1 cellular context compared by ENCODE assay signal in genomic region chr7:111561909-111562732, GRCh38.
A peak's percentile ranks its signal among the peaks of the same experiment; 100 is the strongest.
TF ChIP-seq lines count a peak whose summit lies in the region.

Gene IMMP2L (minus strand): TSS chr7:111562492.

TF ChIP-seq in K562, 482 proteins besides CTCF, POLR2A, EP300 and RAD21 (continued from another document and continues in another):
- TF ChIP-seq, protein P1, sequence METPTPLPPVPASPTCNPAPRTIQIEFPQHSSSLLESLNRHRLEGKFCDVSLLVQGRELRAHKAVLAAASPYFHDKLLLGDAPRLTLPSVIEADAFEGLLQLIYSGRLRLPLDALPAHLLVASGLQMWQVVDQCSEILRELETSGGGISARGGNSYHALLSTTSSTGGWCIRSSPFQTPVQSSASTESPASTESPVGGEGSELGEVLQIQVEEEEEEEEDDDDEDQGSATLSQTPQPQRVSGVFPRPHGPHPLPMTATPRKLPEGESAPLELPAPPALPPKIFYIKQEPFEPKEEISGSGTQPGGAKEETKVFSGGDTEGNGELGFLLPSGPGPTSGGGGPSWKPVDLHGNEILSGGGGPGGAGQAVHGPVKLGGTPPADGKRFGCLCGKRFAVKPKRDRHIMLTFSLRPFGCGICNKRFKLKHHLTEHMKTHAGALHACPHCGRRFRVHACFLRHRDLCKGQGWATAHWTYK (CRISPR knock-in tag; IDR thresholded peaks at IDR 0.05): peak; percentile 92; the same call in 1 of the 2 replicates
- TF ChIP-seq ZBTB26 (CRISPR knock-in tag; IDR thresholded peaks at IDR 0.05) (peak; percentile 67; the same call in 1 of the 2 replicates), FOXM1 (IDR thresholded peaks at IDR 0.05; ENCODE audit: low read depth) (peak; percentile 89), FOXM1 (CRISPR knock-in tag; IDR thresholded peaks at IDR 0.05; ENCODE audit: low read depth) (no peak; the same call in 1 of the 2 replicates), NFATC3 (IDR thresholded peaks at IDR 0.05) (no peak), ZNF197 (CRISPR knock-in tag; IDR thresholded peaks at IDR 0.05; ENCODE audit: low read depth) (no peak), MITF (IDR thresholded peaks at IDR 0.05) (0 out of 2 replicates have a peak, but pooled peaks have one; percentile 31), NR2F6 (CRISPR knock-in tag; IDR thresholded peaks at IDR 0.05) (no peak), ARHGAP35 (IDR thresholded peaks at IDR 0.05; ENCODE audit: partially characterized antibody) (no peak), ZNF280A (IDR thresholded peaks at IDR 0.05; ENCODE audit: low read depth, partially characterized antibody) (no peak), HEY1 (CRISPR knock-in tag; IDR thresholded peaks at IDR 0.05; ENCODE audit: borderline replicate concordance) (no peak), NCOA6 (IDR thresholded peaks at IDR 0.05) (no peak; the same call in 1 of the 2 replicates), KDM1A (IDR thresholded peaks at IDR 0.05) (no peak), TBP (optimal IDR thresholded peaks at IDR 0.05; ENCODE audit: low read depth, low read length) (peak; percentile 83), NFE2 (IDR thresholded peaks at IDR 0.05; ENCODE audit: low read depth) (no peak), KDM2B (CRISPR knock-in tag; IDR thresholded peaks at IDR 0.05) (0 out of 2 replicates have a peak, but pooled peaks have one; percentile 60), TAF15 (IDR thresholded peaks at IDR 0.05; ENCODE audit: low read depth, low read length) (no peak), CAMTA2 (CRISPR knock-in tag; conservative IDR thresholded peaks at IDR 0.05) (peak; percentile 90; the same call in 1 of the 2 replicates), KLF16 (IDR thresholded peaks at IDR 0.05) (no peak), MCM5 (IDR thresholded peaks at IDR 0.05; ENCODE audit: low read depth) (no peak), ZBTB7A (IDR thresholded peaks at IDR 0.05; ENCODE audit: borderline replicate concordance, control insufficient read depth, low read depth, low read length) (peak; percentile 82), BRF1 (IDR thresholded peaks at IDR 0.05; ENCODE audit: borderline replicate concordance, extremely low read depth, insufficient read length) (no peak), SETDB1 (IDR thresholded peaks at IDR 0.05; ENCODE audit: low read length) (no peak), MAFK (IDR thresholded peaks at IDR 0.05; ENCODE audit: low read length) (no peak), SLC30A9 (CRISPR knock-in tag; IDR thresholded peaks at IDR 0.05) (no peak), PHTF2 (CRISPR knock-in tag; IDR thresholded peaks at IDR 0.05) (no peak), PML (IDR thresholded peaks at IDR 0.05; ENCODE audit: low read length) (peak; percentile 57), HNRNPK (IDR thresholded peaks at IDR 0.05; ENCODE audit: low read depth, low read length, poor library complexity, severe bottlenecking) (no peak), HINFP (tag; conservative IDR thresholded peaks at IDR 0.05; ENCODE audit: low read depth) (no peak), RBM15 (IDR thresholded peaks at IDR 0.05; ENCODE audit: insufficient read depth, low read length) (no peak), FOXA3 (CRISPR knock-in tag; conservative IDR thresholded peaks at IDR 0.05 in 1 of 2, IDR thresholded peaks at IDR 0.05 in 1 of 2) (peak in 1 of 2 experiments; percentile 90; a peak in 2 of 4 replicates), CREM (IDR thresholded peaks at IDR 0.05; ENCODE audit: low read depth) (peak; percentile 72), ZFP1 (CRISPR knock-in tag; IDR thresholded peaks at IDR 0.05) (0 out of 2 replicates have a peak, but pooled peaks have one; percentile 51), SMAD1 (IDR thresholded peaks at IDR 0.05; ENCODE audit: low read depth, low read length, partially characterized antibody) (no peak), ZNF174 (CRISPR knock-in tag; IDR thresholded peaks at IDR 0.05) (peak; percentile 20; the same call in 1 of the 2 replicates), ZNF146 (CRISPR knock-in tag; IDR thresholded peaks at IDR 0.05; ENCODE audit: unreplicated experiment) (no peak), STAT5A (IDR thresholded peaks at IDR 0.05; ENCODE audit: borderline replicate concordance, low read length) (no peak), ZNF41 (CRISPR knock-in tag; conservative IDR thresholded peaks at IDR 0.05) (no peak), ZFP36 (IDR thresholded peaks at IDR 0.05; ENCODE audit: low read depth, low read length, partially characterized antibody) (no peak), XRCC4 (IDR thresholded peaks at IDR 0.05; ENCODE audit: extremely low read depth, insufficient read depth, insufficient read length) (no peak), TCF3 (CRISPR knock-in tag; IDR thresholded peaks at IDR 0.05) (no peak), STAG1 (CRISPR knock-in tag; IDR thresholded peaks at IDR 0.05; ENCODE audit: borderline replicate concordance) (peak; percentile 29; the same call in 1 of the 2 replicates), MCM2 (IDR thresholded peaks at IDR 0.05; ENCODE audit: low read depth) (no peak), PATZ1 (CRISPR knock-in tag; IDR thresholded peaks at IDR 0.05; ENCODE audit: borderline replicate concordance) (0 out of 2 replicates have a peak, but pooled peaks have one; percentile 15), ZNF740 (CRISPR knock-in tag; IDR thresholded peaks at IDR 0.05) (0 out of 2 replicates have a peak, but pooled peaks have one; percentile 48), ZNF740 (tag; IDR thresholded peaks at IDR 0.05) (no peak), TAF1 (IDR thresholded peaks at IDR 0.05; ENCODE audit: control insufficient read depth, extremely low read depth, insufficient read depth, low read length, severe bottlenecking) (peak; percentile 84), SREBF1 (IDR thresholded peaks at IDR 0.05; ENCODE audit: borderline replicate concordance, low read depth, low read length) (no peak), FOSL1 (tag; conservative IDR thresholded peaks at IDR 0.05) (no peak)
- TF ChIP-seq, protein P2, sequence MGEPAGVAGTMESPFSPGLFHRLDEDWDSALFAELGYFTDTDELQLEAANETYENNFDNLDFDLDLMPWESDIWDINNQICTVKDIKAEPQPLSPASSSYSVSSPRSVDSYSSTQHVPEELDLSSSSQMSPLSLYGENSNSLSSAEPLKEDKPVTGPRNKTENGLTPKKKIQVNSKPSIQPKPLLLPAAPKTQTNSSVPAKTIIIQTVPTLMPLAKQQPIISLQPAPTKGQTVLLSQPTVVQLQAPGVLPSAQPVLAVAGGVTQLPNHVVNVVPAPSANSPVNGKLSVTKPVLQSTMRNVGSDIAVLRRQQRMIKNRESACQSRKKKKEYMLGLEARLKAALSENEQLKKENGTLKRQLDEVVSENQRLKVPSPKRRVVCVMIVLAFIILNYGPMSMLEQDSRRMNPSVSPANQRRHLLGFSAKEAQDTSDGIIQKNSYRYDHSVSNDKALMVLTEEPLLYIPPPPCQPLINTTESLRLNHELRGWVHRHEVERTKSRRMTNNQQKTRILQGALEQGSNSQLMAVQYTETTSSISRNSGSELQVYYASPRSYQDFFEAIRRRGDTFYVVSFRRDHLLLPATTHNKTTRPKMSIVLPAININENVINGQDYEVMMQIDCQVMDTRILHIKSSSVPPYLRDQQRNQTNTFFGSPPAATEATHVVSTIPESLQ (CRISPR knock-in tag; IDR thresholded peaks at IDR 0.05): peak; percentile 97; the same call in 1 of the 2 replicates
- TF ChIP-seq, protein P3, sequence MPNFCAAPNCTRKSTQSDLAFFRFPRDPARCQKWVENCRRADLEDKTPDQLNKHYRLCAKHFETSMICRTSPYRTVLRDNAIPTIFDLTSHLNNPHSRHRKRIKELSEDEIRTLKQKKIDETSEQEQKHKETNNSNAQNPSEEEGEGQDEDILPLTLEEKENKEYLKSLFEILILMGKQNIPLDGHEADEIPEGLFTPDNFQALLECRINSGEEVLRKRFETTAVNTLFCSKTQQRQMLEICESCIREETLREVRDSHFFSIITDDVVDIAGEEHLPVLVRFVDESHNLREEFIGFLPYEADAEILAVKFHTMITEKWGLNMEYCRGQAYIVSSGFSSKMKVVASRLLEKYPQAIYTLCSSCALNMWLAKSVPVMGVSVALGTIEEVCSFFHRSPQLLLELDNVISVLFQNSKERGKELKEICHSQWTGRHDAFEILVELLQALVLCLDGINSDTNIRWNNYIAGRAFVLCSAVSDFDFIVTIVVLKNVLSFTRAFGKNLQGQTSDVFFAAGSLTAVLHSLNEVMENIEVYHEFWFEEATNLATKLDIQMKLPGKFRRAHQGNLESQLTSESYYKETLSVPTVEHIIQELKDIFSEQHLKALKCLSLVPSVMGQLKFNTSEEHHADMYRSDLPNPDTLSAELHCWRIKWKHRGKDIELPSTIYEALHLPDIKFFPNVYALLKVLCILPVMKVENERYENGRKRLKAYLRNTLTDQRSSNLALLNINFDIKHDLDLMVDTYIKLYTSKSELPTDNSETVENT (CRISPR knock-in tag; IDR thresholded peaks at IDR 0.05): peak; percentile 68; the same call in 1 of the 2 replicates
- TF ChIP-seq, protein P4, sequence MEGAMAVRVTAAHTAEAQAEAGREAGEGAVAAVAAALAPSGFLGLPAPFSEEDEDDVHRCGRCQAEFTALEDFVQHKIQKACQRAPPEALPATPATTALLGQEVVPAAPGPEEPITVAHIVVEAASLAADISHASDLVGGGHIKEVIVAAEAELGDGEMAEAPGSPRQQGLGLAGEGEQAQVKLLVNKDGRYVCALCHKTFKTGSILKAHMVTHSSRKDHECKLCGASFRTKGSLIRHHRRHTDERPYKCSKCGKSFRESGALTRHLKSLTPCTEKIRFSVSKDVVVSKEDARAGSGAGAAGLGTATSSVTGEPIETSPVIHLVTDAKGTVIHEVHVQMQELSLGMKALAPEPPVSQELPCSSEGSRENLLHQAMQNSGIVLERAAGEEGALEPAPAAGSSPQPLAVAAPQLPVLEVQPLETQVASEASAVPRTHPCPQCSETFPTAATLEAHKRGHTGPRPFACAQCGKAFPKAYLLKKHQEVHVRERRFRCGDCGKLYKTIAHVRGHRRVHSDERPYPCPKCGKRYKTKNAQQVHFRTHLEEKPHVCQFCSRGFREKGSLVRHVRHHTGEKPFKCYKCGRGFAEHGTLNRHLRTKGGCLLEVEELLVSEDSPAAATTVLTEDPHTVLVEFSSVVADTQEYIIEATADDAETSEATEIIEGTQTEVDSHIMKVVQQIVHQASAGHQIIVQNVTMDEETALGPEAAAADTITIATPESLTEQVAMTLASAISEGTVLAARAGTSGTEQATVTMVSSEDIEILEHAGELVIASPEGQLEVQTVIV (CRISPR knock-in tag; IDR thresholded peaks at IDR 0.05; ENCODE audit: borderline replicate concordance): 0 out of 2 replicates have a peak, but pooled peaks have one; percentile 29
